27 cellular contexts compared by ENCODE assay signal in genomic region chr4:134531013-134531412, GRCh38.
DNase-seq lines count a peak whose midpoint lies in the region; ATAC-seq, FAIRE-seq and TF ChIP-seq lines count a peak whose summit lies in the region.
"Had no signal": no experiment of that assay in that cellular context is flagged by ENCODE, and none has a peak within 500 bp of the region (broad histone marks: within the 10 kb centered on the region; RNA-seq: fewer than 3 reads in every experiment).

No MANE protein-coding gene starts in this region.

- H3K4me3 ChIP-seq in fibroblast of villous mesenchyme (ENCODE audit: low read depth, low read length): no peak overlapping the region
- no peak overlapping the region for H3K4me3 ChIP-seq in colonic mucosa
- H3K4me3 ChIP-seq: BLaER1 had no signal

- no peaks in the 10 kb centered on the region for H3K4me1 Mint-ChIP-seq in activated T-cell treated with anti-CD3 and anti-CD28 coated beads, Interleukin-2, amount 50 U/mL, for 24 hours (ENCODE audit: low read depth)
- H3K4me1 Mint-ChIP-seq: CD14-positive monocyte; CD4-positive, alpha-beta memory T cell; CD4-positive, CD25-positive, alpha-beta regulatory T cell; CD8-positive, alpha-beta memory T cell had no signal

- H3K4me1 ChIP-seq in colonic mucosa: no peaks in the 10 kb centered on the region
- H3K4me1 ChIP-seq: BE2C, BLaER1 had no signal

- TF ChIP-seq CTCF in fibroblast of villous mesenchyme (IDR thresholded peaks at IDR 0.05; ENCODE audit: insufficient read depth, low read depth, low read length) (no peak), colonic mucosa (IDR thresholded peaks at IDR 0.05) (no peak)

- H3K9me3 ChIP-seq in colonic mucosa: no peaks in the 10 kb centered on the region
- H3K9me3 ChIP-seq: BE2C, BLaER1 had no signal

- no peak overlapping the region for H3K4me3 Mint-ChIP-seq in activated T-cell treated with anti-CD3 and anti-CD28 coated beads, Interleukin-2, amount 50 U/mL, for 24 hours
- H3K4me3 Mint-ChIP-seq: CD14-positive monocyte; CD4-positive, alpha-beta memory T cell; CD4-positive, CD25-positive, alpha-beta regulatory T cell; CD8-positive, alpha-beta memory T cell had no signal

- H3K9me3 Mint-ChIP-seq in activated T-cell treated with anti-CD3 and anti-CD28 coated beads, Interleukin-2, amount 50 U/mL, for 24 hours: peaks cover 17% of the 10 kb centered on the region

- no peak for ATAC-seq in left colon

- H3K36me3 Mint-ChIP-seq in activated T-cell treated with anti-CD3 and anti-CD28 coated beads, Interleukin-2, amount 50 U/mL, for 24 hours (ENCODE audit: low read depth): no peaks in the 10 kb centered on the region
- H3K36me3 Mint-ChIP-seq: CD14-positive monocyte; CD4-positive, alpha-beta memory T cell; CD4-positive, CD25-positive, alpha-beta regulatory T cell; CD8-positive, alpha-beta memory T cell had no signal

- no peak overlapping the region for H3K9ac ChIP-seq in colonic mucosa (ENCODE audit: low read depth in 2 of 2, low read length in 2 of 2)
- H3K9ac ChIP-seq: BLaER1 had no signal

- no peaks in the 10 kb centered on the region for H3K36me3 ChIP-seq in colonic mucosa
- H3K36me3 ChIP-seq: BE2C, BLaER1 had no signal

- intact Hi-C loops in left colon (cut with DNase I, micrococcal nuclease): no loop called here
- intact Hi-C loops in colonic mucosa (cut with DNase I): no loop called here

- no peaks in the 10 kb centered on the region for H3K27me3 Mint-ChIP-seq in activated T-cell treated with anti-CD3 and anti-CD28 coated beads, Interleukin-2, amount 50 U/mL, for 24 hours
- H3K27me3 Mint-ChIP-seq: CD4-positive, alpha-beta memory T cell; CD4-positive, CD25-positive, alpha-beta regulatory T cell; CD8-positive, alpha-beta memory T cell had no signal

- peak; percentile 92 for FAIRE-seq in endometrium (lab: Jason Lieb, UNC)
- FAIRE-seq: A204.1, G401.6, GM12891, GM19239 had no signal

- no peak overlapping the region for H3K27ac ChIP-seq in colonic mucosa
- H3K27ac ChIP-seq: BLaER1 had no signal

- no peak overlapping the region for H3K27ac Mint-ChIP-seq in activated T-cell treated with anti-CD3 and anti-CD28 coated beads, Interleukin-2, amount 50 U/mL, for 24 hours
- H3K27ac Mint-ChIP-seq: CD14-positive monocyte; CD4-positive, alpha-beta memory T cell; CD4-positive, CD25-positive, alpha-beta regulatory T cell; CD8-positive, alpha-beta memory T cell had no signal

- no peaks in the 10 kb centered on the region for H3K27me3 ChIP-seq in colonic mucosa
- H3K27me3 ChIP-seq: BE2C, BLaER1 had no signal

- peak; percentile 2 for DNase-seq in fibroblast of villous mesenchyme (ENCODE audit: low read depth)
- DNase-seq in left kidney (ENCODE audit: low read depth, low spot score): peak; percentile 26
- no peak for DNase-seq in left colon
- DNase-seq in colonic mucosa: no peak
- DNase-seq in activated T-cell treated with anti-CD3 and anti-CD28 coated beads, Interleukin-2, amount 50 U/mL, for 24 hours: no peak
- no peak for DNase-seq in hippocampal formation (lab: John Stamatoyannopoulos, UW)
- DNase-seq: 8988T; ACHN; BE2C; C1 segment of cervical spinal cord; CD4-positive, alpha-beta memory T cell; CD4-positive, CD25-positive, alpha-beta regulatory T cell; CD8-positive, alpha-beta memory T cell; COR-L47; DMS 273 treated with DMSO at 0.1 percent for 48 hours; DMS153; DMS53; DMS79; DND-41; GF-D8 had no signal

Comparison
In these comparisons a context has a peak if more than half of its experiments do, and no peak if none do; other contexts are left out.
1. DNase-seq: peak in fibroblast of villous mesenchyme (single experiment) and left kidney (single experiment); none in left colon (0 of 2), colonic mucosa (single experiment), activated T-cell treated with anti-CD3 and anti-CD28 coated beads, Interleukin-2, amount 50 U/mL, for 24 hours (single experiment) and hippocampal formation (0 of 2).